In the genomic region with DNA sequence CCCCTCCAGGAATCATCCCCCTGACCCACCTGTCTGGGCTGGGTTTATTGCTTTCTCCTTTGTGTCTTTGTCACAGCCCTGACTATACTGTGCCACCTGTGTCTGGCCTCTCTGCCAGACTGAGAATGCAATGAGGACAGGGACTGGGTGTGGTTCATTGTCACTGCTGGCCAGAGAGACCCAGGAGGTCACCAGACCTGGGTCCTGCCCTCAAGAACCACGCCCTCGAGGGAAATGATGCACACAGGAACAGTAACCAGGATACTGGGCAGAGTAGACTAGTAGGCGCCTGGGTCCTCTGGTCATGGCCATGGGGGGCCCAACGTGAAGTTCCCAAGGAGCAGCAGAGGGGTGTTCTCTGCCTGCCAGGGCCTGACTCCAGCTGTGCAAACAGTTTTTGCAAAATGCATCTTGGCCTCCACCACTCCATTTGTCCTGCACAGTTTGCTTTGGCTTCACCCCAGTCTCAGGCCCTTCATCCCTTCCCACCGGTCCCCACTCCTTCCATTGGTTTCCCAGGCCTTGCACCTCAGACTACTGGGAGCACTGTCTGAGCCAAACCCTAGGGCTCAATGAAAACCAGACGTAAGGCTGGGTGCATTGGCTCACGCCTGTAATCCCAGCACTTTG, we compare ENCODE assay signal across 15 cellular contexts. TPM values are rescaled to one million over a fixed set of nuclear protein-coding genes. Genes with fewer than 3 reads are reported as not detected.
DNase-seq lines count a peak whose midpoint lies in the region; ATAC-seq and TF ChIP-seq lines count a peak whose summit lies in the region.
"Had no signal": no experiment of that assay in that cellular context is flagged by ENCODE, and none has a peak within 500 bp of the region (broad histone marks: within the 10 kb centered on the region; RNA-seq: fewer than 3 reads in every experiment).

No MANE protein-coding gene starts in this region.

- no peaks in the 10 kb centered on the region for H3K36me3 ChIP-seq in tibial artery

- peak overlapping the region; percentile 46 to 89 for H3K27ac ChIP-seq in tibial artery

- H3K4me1 ChIP-seq in tibial artery = peaks cover 0 to 82% (median 29%) of the 10 kb centered on the region in 4 donors

- no peak overlapping the region for H3K4me3 ChIP-seq in fibroblast of the aortic adventitia (ENCODE audit: low read depth, low read length)
- no peak overlapping the region for H3K4me3 ChIP-seq in tibial artery
- H3K4me3 ChIP-seq: lung had no signal

- no peaks in the 10 kb centered on the region for H3K27me3 ChIP-seq in tibial artery

- intact Hi-C loops in tibial artery (cut with DNase I; ENCODE audit: low total_unique reads) = no loop called here

- peak; percentile 47 for DNase-seq in activated CD8-positive, alpha-beta memory T cell treated with anti-CD3 and anti-CD28 coated beads for 24 hours
- no peak for DNase-seq in activated CD8-positive, alpha-beta memory T cell treated with anti-CD3 and anti-CD28 coated beads, Interleukin-2, amount 50 U/mL, for 4 hours
- DNase-seq in NCI-H748 (lab: John Stamatoyannopoulos, UW; ENCODE audit: unreplicated experiment) (peak; percentile 95), fibroblast of the aortic adventitia (ENCODE audit: low read depth) (peak; percentile 29), tibial artery (peak in 1 of 2 donors; percentile 35), HT-29 (ENCODE audit: low spot score) (no peak)
- DNase-seq: activated naive CD4-positive, alpha-beta T cell treated with Interleukin-2 at 50 U/mL for 16 hours; immature natural killer cell; naive B cell; NCI-H524; OCI-M1; stimulated activated CD4-positive, alpha-beta T cell treated with anti-CD3 and anti-CD28 coated beads, Interleukin-1b, Interleukin-23, amount 100 ng/mL, for 48 hours had no signal

- no peaks in the 10 kb centered on the region for H3K9me3 ChIP-seq in tibial artery

- ATAC-seq in HG02759 (IDR thresholded peaks at IDR 0.05; ENCODE audit: unreplicated experiment) (no peak), GM19395 (IDR thresholded peaks at IDR 0.05; ENCODE audit: unreplicated experiment) (no peak)

- TF ChIP-seq CTCF in fibroblast of the aortic adventitia (IDR thresholded peaks at IDR 0.05; ENCODE audit: insufficient read depth, low read length) = no peak
- no peak for TF ChIP-seq CTCF in tibial artery (IDR thresholded peaks at IDR 0.05)

RNA-seq across cellular contexts. Expression of a gene that starts 17.8 kb away (rescaled TPM):
- 22.2 and 48.9 TPM in 2 replicates for total RNA-seq in fibroblast of the aortic adventitia (ENCODE audit: low replicate concordance)
- 71.2 and 76.8 TPM in 2 replicates for total RNA-seq in HT-29 (2014; rRNA removed; shearing (Covaris generic))

Comparison
In these comparisons a context has a peak if more than half of its experiments do, and no peak if none do; other contexts are left out.
1. DNase-seq: peak in activated CD8-positive, alpha-beta memory T cell treated with anti-CD3 and anti-CD28 coated beads for 24 hours (single experiment), NCI-H748 (single experiment) and fibroblast of the aortic adventitia (single experiment); none in activated CD8-positive, alpha-beta memory T cell treated with anti-CD3 and anti-CD28 coated beads, Interleukin-2, amount 50 U/mL, for 4 hours (single experiment) and HT-29 (single experiment).